ENCODE assay signal across 1 cellular context in genomic region chr7:101217388-101218235, GRCh38.
TF ChIP-seq lines count a peak whose summit lies in the region.

A gene with protein sequence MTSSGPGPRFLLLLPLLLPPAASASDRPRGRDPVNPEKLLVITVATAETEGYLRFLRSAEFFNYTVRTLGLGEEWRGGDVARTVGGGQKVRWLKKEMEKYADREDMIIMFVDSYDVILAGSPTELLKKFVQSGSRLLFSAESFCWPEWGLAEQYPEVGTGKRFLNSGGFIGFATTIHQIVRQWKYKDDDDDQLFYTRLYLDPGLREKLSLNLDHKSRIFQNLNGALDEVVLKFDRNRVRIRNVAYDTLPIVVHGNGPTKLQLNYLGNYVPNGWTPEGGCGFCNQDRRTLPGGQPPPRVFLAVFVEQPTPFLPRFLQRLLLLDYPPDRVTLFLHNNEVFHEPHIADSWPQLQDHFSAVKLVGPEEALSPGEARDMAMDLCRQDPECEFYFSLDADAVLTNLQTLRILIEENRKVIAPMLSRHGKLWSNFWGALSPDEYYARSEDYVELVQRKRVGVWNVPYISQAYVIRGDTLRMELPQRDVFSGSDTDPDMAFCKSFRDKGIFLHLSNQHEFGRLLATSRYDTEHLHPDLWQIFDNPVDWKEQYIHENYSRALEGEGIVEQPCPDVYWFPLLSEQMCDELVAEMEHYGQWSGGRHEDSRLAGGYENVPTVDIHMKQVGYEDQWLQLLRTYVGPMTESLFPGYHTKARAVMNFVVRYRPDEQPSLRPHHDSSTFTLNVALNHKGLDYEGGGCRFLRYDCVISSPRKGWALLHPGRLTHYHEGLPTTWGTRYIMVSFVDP (minus strand): TSS chr7:101217581. CDS start chr7:101217274, 307 bp downstream.
TSS of gene ZNHIT1 (plus strand) at chr7:101218165. CDS start at chr7:101218196, 31 bp downstream.

TF ChIP-seq in HEK293, 187 proteins besides CTCF, POLR2A, EP300 and RAD21 (continued from another document and continues in another):
- TF ChIP-seq, protein P1, sequence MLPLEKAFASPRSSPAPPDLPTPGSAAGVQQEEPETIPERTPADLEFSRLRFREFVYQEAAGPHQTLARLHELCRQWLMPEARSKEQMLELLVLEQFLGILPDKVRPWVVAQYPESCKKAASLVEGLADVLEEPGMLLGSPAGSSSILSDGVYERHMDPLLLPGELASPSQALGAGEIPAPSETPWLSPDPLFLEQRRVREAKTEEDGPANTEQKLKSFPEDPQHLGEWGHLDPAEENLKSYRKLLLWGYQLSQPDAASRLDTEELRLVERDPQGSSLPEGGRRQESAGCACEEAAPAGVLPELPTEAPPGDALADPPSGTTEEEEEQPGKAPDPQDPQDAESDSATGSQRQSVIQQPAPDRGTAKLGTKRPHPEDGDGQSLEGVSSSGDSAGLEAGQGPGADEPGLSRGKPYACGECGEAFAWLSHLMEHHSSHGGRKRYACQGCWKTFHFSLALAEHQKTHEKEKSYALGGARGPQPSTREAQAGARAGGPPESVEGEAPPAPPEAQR (tag by site-specific recombination; IDR thresholded peaks at IDR 0.05) = no peak
- TF ChIP-seq YY1 (tag by site-specific recombination; IDR thresholded peaks at IDR 0.05) = peak; percentile 85
- TF ChIP-seq ZFHX2 (tag by site-specific recombination; conservative IDR thresholded peaks at IDR 0.05) = peak; percentile 77
- TF ChIP-seq ZNF704 (tag by site-specific recombination; IDR thresholded peaks at IDR 0.05) = no peak
- peak; percentile 40 for TF ChIP-seq ZNF398 (tag by site-specific recombination; IDR thresholded peaks at IDR 0.05)
- no peak for TF ChIP-seq TCF7L2 (IDR thresholded peaks at IDR 0.05; ENCODE audit: borderline replicate concordance, low read depth, low read length)
- no peak for TF ChIP-seq ZBTB26 (tag by site-specific recombination; optimal IDR thresholded peaks at IDR 0.05)
- TF ChIP-seq ZXDB (tag by site-specific recombination; IDR thresholded peaks at IDR 0.05) = peak; percentile 28; the same call in 1 of the 2 replicates
- no peak for TF ChIP-seq ZNF544 (tag by site-specific recombination; IDR thresholded peaks at IDR 0.05)
- TF ChIP-seq, protein P2, sequence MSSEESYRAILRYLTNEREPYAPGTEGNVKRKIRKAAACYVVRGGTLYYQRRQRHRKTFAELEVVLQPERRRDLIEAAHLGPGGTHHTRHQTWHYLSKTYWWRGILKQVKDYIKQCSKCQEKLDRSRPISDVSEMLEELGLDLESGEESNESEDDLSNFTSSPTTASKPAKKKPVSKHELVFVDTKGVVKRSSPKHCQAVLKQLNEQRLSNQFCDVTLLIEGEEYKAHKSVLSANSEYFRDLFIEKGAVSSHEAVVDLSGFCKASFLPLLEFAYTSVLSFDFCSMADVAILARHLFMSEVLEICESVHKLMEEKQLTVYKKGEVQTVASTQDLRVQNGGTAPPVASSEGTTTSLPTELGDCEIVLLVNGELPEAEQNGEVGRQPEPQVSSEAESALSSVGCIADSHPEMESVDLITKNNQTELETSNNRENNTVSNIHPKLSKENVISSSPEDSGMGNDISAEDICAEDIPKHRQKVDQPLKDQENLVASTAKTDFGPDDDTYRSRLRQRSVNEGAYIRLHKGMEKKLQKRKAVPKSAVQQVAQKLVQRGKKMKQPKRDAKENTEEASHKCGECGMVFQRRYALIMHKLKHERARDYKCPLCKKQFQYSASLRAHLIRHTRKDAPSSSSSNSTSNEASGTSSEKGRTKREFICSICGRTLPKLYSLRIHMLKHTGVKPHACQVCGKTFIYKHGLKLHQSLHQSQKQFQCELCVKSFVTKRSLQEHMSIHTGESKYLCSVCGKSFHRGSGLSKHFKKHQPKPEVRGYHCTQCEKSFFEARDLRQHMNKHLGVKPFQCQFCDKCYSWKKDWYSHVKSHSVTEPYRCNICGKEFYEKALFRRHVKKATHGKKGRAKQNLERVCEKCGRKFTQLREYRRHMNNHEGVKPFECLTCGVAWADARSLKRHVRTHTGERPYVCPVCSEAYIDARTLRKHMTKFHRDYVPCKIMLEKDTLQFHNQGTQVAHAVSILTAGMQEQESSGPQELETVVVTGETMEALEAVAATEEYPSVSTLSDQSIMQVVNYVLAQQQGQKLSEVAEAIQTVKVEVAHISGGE (tag by site-specific recombination; conservative IDR thresholded peaks at IDR 0.05; ENCODE audit: low read depth) = peak; percentile 88
- TF ChIP-seq BCL11A (tag by site-specific recombination; IDR thresholded peaks at IDR 0.05; ENCODE audit: low read depth) = 0 out of 2 replicates have a peak, but pooled peaks have one; percentile 45
- TF ChIP-seq, protein P3, sequence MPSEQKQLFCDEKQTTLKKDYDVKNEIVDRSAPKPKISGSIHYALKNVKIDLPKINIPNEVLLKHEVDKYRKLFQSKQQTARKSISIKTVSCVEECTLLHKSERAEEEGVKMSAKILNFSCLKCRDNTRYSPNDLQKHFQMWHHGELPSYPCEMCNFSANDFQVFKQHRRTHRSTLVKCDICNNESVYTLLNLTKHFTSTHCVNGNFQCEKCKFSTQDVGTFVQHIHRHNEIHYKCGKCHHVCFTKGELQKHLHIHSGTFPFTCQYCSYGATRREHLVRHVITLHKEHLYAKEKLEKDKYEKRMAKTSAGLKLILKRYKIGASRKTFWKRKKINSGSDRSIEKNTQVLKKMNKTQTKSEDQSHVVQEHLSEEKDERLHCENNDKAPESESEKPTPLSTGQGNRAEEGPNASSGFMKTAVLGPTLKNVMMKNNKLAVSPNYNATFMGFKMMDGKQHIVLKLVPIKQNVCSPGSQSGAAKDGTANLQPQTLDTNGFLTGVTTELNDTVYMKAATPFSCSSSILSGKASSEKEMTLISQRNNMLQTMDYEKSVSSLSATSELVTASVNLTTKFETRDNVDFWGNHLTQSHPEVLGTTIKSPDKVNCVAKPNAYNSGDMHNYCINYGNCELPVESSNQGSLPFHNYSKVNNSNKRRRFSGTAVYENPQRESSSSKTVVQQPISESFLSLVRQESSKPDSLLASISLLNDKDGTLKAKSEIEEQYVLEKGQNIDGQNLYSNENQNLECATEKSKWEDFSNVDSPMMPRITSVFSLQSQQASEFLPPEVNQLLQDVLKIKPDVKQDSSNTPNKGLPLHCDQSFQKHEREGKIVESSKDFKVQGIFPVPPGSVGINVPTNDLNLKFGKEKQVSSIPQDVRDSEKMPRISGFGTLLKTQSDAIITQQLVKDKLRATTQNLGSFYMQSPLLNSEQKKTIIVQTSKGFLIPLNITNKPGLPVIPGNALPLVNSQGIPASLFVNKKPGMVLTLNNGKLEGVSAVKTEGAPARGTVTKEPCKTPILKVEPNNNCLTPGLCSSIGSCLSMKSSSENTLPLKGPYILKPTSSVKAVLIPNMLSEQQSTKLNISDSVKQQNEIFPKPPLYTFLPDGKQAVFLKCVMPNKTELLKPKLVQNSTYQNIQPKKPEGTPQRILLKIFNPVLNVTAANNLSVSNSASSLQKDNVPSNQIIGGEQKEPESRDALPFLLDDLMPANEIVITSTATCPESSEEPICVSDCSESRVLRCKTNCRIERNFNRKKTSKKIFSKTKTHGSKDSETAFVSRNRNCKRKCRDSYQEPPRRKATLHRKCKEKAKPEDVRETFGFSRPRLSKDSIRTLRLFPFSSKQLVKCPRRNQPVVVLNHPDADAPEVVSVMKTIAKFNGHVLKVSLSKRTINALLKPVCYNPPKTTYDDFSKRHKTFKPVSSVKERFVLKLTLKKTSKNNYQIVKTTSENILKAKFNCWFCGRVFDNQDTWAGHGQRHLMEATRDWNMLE (tag by site-specific recombination; conservative IDR thresholded peaks at IDR 0.05; ENCODE audit: low read depth) = 0 out of 2 replicates have a peak, but pooled peaks have one; percentile 26
- no peak for TF ChIP-seq ZNF658 (tag by site-specific recombination; IDR thresholded peaks at IDR 0.05)
- no peak for TF ChIP-seq ZBTB21 (tag by site-specific recombination; IDR thresholded peaks at IDR 0.05)
- TF ChIP-seq OVOL3 (tag by site-specific recombination; IDR thresholded peaks at IDR 0.05) = no peak
- no peak for TF ChIP-seq ZNF785 (tag by site-specific recombination; IDR thresholded peaks at IDR 0.05)
- no peak for TF ChIP-seq ZNF223 (tag by site-specific recombination; IDR thresholded peaks at IDR 0.05)
- peak; percentile 16; the same call in 1 of the 2 replicates for TF ChIP-seq ZNF341 (tag by site-specific recombination; IDR thresholded peaks at IDR 0.05; ENCODE audit: low read depth)
- TF ChIP-seq ZNF596 (tag by site-specific recombination; IDR thresholded peaks at IDR 0.05) = no peak
- TF ChIP-seq, protein P4, sequence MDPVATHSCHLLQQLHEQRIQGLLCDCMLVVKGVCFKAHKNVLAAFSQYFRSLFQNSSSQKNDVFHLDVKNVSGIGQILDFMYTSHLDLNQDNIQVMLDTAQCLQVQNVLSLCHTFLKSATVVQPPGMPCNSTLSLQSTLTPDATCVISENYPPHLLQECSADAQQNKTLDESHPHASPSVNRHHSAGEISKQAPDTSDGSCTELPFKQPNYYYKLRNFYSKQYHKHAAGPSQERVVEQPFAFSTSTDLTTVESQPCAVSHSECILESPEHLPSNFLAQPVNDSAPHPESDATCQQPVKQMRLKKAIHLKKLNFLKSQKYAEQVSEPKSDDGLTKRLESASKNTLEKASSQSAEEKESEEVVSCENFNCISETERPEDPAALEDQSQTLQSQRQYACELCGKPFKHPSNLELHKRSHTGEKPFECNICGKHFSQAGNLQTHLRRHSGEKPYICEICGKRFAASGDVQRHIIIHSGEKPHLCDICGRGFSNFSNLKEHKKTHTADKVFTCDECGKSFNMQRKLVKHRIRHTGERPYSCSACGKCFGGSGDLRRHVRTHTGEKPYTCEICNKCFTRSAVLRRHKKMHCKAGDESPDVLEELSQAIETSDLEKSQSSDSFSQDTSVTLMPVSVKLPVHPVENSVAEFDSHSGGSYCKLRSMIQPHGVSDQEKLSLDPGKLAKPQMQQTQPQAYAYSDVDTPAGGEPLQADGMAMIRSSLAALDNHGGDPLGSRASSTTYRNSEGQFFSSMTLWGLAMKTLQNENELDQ (tag by site-specific recombination; IDR thresholded peaks at IDR 0.05; ENCODE audit: low read depth) = no peak
- TF ChIP-seq ZNF2 (tag by site-specific recombination; IDR thresholded peaks at IDR 0.05) = peak; percentile 53
- 0 out of 2 replicates have a peak, but pooled peaks have one; percentile 56 for TF ChIP-seq ZNF561 (tag by site-specific recombination; IDR thresholded peaks at IDR 0.05; ENCODE audit: borderline replicate concordance)
- TF ChIP-seq MEIS1 (CRISPR knock-in tag; IDR thresholded peaks at IDR 0.05; ENCODE audit: borderline replicate concordance) = no peak
- TF ChIP-seq ZNF155 (tag by site-specific recombination; IDR thresholded peaks at IDR 0.05) = no peak
- no peak for TF ChIP-seq ZNF701 (tag by site-specific recombination; IDR thresholded peaks at IDR 0.05)
- TF ChIP-seq WT1 (tag by site-specific recombination; IDR thresholded peaks at IDR 0.05) = peak; percentile 38; the same call in 1 of the 2 replicates
- TF ChIP-seq, protein P5, sequence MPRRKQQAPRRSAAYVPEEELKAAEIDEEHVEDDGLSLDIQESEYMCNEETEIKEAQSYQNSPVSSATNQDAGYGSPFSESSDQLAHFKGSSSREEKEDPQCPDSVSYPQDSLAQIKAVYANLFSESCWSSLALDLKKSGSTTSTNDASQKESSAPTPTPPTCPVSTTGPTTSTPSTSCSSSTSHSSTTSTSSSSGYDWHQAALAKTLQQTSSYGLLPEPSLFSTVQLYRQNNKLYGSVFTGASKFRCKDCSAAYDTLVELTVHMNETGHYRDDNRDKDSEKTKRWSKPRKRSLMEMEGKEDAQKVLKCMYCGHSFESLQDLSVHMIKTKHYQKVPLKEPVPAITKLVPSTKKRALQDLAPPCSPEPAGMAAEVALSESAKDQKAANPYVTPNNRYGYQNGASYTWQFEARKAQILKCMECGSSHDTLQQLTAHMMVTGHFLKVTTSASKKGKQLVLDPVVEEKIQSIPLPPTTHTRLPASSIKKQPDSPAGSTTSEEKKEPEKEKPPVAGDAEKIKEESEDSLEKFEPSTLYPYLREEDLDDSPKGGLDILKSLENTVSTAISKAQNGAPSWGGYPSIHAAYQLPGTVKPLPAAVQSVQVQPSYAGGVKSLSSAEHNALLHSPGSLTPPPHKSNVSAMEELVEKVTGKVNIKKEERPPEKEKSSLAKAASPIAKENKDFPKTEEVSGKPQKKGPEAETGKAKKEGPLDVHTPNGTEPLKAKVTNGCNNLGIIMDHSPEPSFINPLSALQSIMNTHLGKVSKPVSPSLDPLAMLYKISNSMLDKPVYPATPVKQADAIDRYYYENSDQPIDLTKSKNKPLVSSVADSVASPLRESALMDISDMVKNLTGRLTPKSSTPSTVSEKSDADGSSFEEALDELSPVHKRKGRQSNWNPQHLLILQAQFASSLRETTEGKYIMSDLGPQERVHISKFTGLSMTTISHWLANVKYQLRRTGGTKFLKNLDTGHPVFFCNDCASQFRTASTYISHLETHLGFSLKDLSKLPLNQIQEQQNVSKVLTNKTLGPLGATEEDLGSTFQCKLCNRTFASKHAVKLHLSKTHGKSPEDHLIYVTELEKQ (tag by site-specific recombination; IDR thresholded peaks at IDR 0.05; ENCODE audit: borderline replicate concordance) = no peak
- TF ChIP-seq SP3 (tag by site-specific recombination; IDR thresholded peaks at IDR 0.05) = peak; percentile 89
- TF ChIP-seq ZNF621 (tag by site-specific recombination; IDR thresholded peaks at IDR 0.05) = no peak
- TF ChIP-seq ZIC2 (tag by site-specific recombination; IDR thresholded peaks at IDR 0.05) = no peak; the same call in 1 of the 2 replicates
- TF ChIP-seq ZSCAN23 (tag by site-specific recombination; IDR thresholded peaks at IDR 0.05) = no peak
- no peak for TF ChIP-seq ZNF664 (tag by site-specific recombination; IDR thresholded peaks at IDR 0.05)
- TF ChIP-seq OSR2 (tag by site-specific recombination; IDR thresholded peaks at IDR 0.05) = 0 out of 2 replicates have a peak, but pooled peaks have one; percentile 8
